In genomic region chr4:107210450-107211239, GRCh38 we compare ENCODE assay signal across 11 cellular contexts.
DNase-seq lines count a peak whose midpoint lies in the region; ATAC-seq and TF ChIP-seq lines count a peak whose summit lies in the region.
"Had no signal": no experiment of that assay in that cellular context is flagged by ENCODE, and none has a peak within 500 bp of the region (broad histone marks: within the 10 kb centered on the region; RNA-seq: fewer than 3 reads in every experiment).

No MANE protein-coding gene starts in this region.

- TF ChIP-seq RAD21 in SK-N-SH (IDR thresholded peaks at IDR 0.05; ENCODE audit: low read length) = no peak

- H3K9me3 ChIP-seq in SK-N-SH (no peaks in the 10 kb centered on the region), vagina (no peaks in the 10 kb centered on the region)
- H3K9me3 ChIP-seq: SJCRH30 had no signal

- intact Hi-C loops in vagina (cut with DNase I) = no loop called here

- H3K9me2 ChIP-seq in SK-N-SH = no peaks in the 10 kb centered on the region

- no peak overlapping the region for H3K27ac Mint-ChIP-seq in stimulated activated memory B cell treated with anti-CD40 and anti-IgM and Interleukin-4, amounts not matched to agents 10 μg/mL and 1 μg/mL and 100 μg/mL, for 72 hours

- DNase-seq in SK-N-SH (no peak), choroid plexus epithelial cell (ENCODE audit: low read depth) (peak; percentile 24), lung microvascular endothelial cell (ENCODE audit: low read depth in 2 of 2) (peak; percentile 4 to 40), vagina (ENCODE audit: extremely low spot score in 2 of 2) (no peak)
- DNase-seq in activated effector memory CD4-positive, alpha-beta T cell treated with anti-CD3 and anti-CD28 coated beads, Interleukin-2, amount 50 U/mL, for 16 hours = no peak
- DNase-seq: left colon, SJCRH30, substantia nigra had no signal

- no peaks in the 10 kb centered on the region for H3K4me1 Mint-ChIP-seq in stimulated activated memory B cell treated with anti-CD40 and anti-IgM and Interleukin-4, amounts not matched to agents 10 μg/mL and 1 μg/mL and 100 μg/mL, for 72 hours

- no peak for TF ChIP-seq POLR2A in vagina (IDR thresholded peaks at IDR 0.05)

- ATAC-seq in SK-N-SH treated with all-trans-retinoic acid at 6 μM for 48 hours = no peak
- no peak for ATAC-seq in stimulated activated memory B cell treated with anti-CD40 and anti-IgM and Interleukin-4, amounts not matched to agents 10 μg/mL and 1 μg/mL and 100 μg/mL, for 72 hours
- ATAC-seq in HG03565 (IDR thresholded peaks at IDR 0.05; ENCODE audit: unreplicated experiment) = no peak
- ATAC-seq: left colon had no signal

- no peaks in the 10 kb centered on the region for H3K9me3 Mint-ChIP-seq in stimulated activated memory B cell treated with anti-CD40 and anti-IgM and Interleukin-4, amounts not matched to agents 10 μg/mL and 1 μg/mL and 100 μg/mL, for 72 hours

- POLR2A ChIA-PET in SK-N-SH (lab: Yijun Ruan, JAX) = no interaction called here

- H3F3A ChIP-seq in SK-N-SH (replicated peaks; ENCODE audit: insufficient read depth) = peaks cover 23% of the 10 kb centered on the region

- peak overlapping the region in 1 of 2 experiments; percentile 100; a peak in 2 of 4 replicates for H3K27ac ChIP-seq in SK-N-SH (ENCODE audit: low read depth in 2 of 2, low read length in 1 of 2)
- H3K27ac ChIP-seq in vagina = no peak overlapping the region
- H3K27ac ChIP-seq: SJCRH30 had no signal

- no peaks in the 10 kb centered on the region for H3K36me3 Mint-ChIP-seq in stimulated activated memory B cell treated with anti-CD40 and anti-IgM and Interleukin-4, amounts not matched to agents 10 μg/mL and 1 μg/mL and 100 μg/mL, for 72 hours

- no peak overlapping the region for H3K4me3 Mint-ChIP-seq in stimulated activated memory B cell treated with anti-CD40 and anti-IgM and Interleukin-4, amounts not matched to agents 10 μg/mL and 1 μg/mL and 100 μg/mL, for 72 hours

- H3K36me3 ChIP-seq in SK-N-SH (replicated peaks in 1 of 2; ENCODE audit: control insufficient read depth in 1 of 2, insufficient read depth in 2 of 2, low read length in 1 of 2) = no peaks in the 10 kb centered on the region
- no peaks in the 10 kb centered on the region for H3K36me3 ChIP-seq in vagina
- H3K36me3 ChIP-seq: SJCRH30 had no signal

- H3K4me1 ChIP-seq in SK-N-SH (ENCODE audit: control insufficient read depth in 1 of 2, insufficient read depth in 2 of 2, low read depth in 1 of 2, low read length in 1 of 2) (peaks cover 27 to 39% of the 10 kb centered on the region in 2 experiments), vagina (no peaks in the 10 kb centered on the region)
- H3K4me1 ChIP-seq: SJCRH30 had no signal

- H3K4me3 ChIP-seq in SK-N-SH (ENCODE audit: low read depth in 2 of 2, low read length in 1 of 2) (no peak overlapping the region), choroid plexus epithelial cell (ENCODE audit: low read depth, low read length) (peak overlapping the region; percentile 50), vagina (peak overlapping the region; percentile 31 to 41)
- H3K4me3 ChIP-seq: SJCRH30 had no signal

- CTCF ChIA-PET in SK-N-SH (lab: Yijun Ruan, JAX) = no interaction called here

- no peak overlapping the region for H2AFZ ChIP-seq in SK-N-SH (ENCODE audit: low read depth)

- TF ChIP-seq EP300 in SK-N-SH (IDR thresholded peaks at IDR 0.05; ENCODE audit: borderline replicate concordance in 1 of 2, low read depth in 1 of 2, low read length in 1 of 2) = no peak

- H3K4me2 ChIP-seq in SK-N-SH = 0 out of 2 replicates have a peak overlapping the region, but pooled peaks have one; percentile 13

- no peaks in the 10 kb centered on the region for H3K27me3 Mint-ChIP-seq in stimulated activated memory B cell treated with anti-CD40 and anti-IgM and Interleukin-4, amounts not matched to agents 10 μg/mL and 1 μg/mL and 100 μg/mL, for 72 hours

- no peak for TF ChIP-seq CTCF in SK-N-SH (IDR thresholded peaks at IDR 0.05)
- TF ChIP-seq CTCF in choroid plexus epithelial cell (conservative IDR thresholded peaks at IDR 0.05; ENCODE audit: low read depth, low read length) = no peak
- TF ChIP-seq CTCF in vagina (IDR thresholded peaks at IDR 0.05) = no peak

- H4K20me1 ChIP-seq in SK-N-SH (ENCODE audit: insufficient read depth) = no peaks in the 10 kb centered on the region

- WGBS in SK-N-SH (ENCODE audit: low lambda C conversion rate) = 83% methylated on average over 5 of the region's 13 CpGs

- H3K79me2 ChIP-seq in SK-N-SH (ENCODE audit: insufficient read depth) = no peaks in the 10 kb centered on the region

- no peaks in the 10 kb centered on the region for H3K27me3 ChIP-seq in SK-N-SH (ENCODE audit: insufficient read depth)
- H3K27me3 ChIP-seq in vagina = no peaks in the 10 kb centered on the region
- H3K27me3 ChIP-seq: SJCRH30 had no signal

- H3K9ac ChIP-seq in SK-N-SH = no peak overlapping the region

TF ChIP-seq in SK-N-SH, 30 proteins besides CTCF, POLR2A, EP300 and RAD21:
- TF ChIP-seq FOXJ3 (CRISPR knock-in tag; IDR thresholded peaks at IDR 0.05) = no peak
- no peak for TF ChIP-seq GATA2 (CRISPR knock-in tag; IDR thresholded peaks at IDR 0.05)
- no peak for TF ChIP-seq YY1 (IDR thresholded peaks at IDR 0.05; ENCODE audit: low read depth)
- no peak for TF ChIP-seq RCOR1 (IDR thresholded peaks at IDR 0.05; ENCODE audit: low read length)

TF ChIP-seq in SK-N-SH treated with all-trans-retinoic acid at 6 μM for 48 hours, 23 proteins besides CTCF, POLR2A, EP300 and RAD21:
- TF ChIP-seq SNAI2 (CRISPR knock-in tag; IDR thresholded peaks at IDR 0.05) = no peak
- TF ChIP-seq TSHZ2 (CRISPR knock-in tag; IDR thresholded peaks at IDR 0.05) = no peak
- no peak for TF ChIP-seq TCF4 (CRISPR knock-in tag; IDR thresholded peaks at IDR 0.05; ENCODE audit: borderline replicate concordance)
- TF ChIP-seq PATZ1 (CRISPR knock-in tag; IDR thresholded peaks at IDR 0.05; ENCODE audit: borderline replicate concordance) = no peak
- no peak for TF ChIP-seq ARNTL (CRISPR knock-in tag; IDR thresholded peaks at IDR 0.05; ENCODE audit: borderline replicate concordance, low read depth)
- TF ChIP-seq CSRNP3 (CRISPR knock-in tag; IDR thresholded peaks at IDR 0.05) = no peak
- no peak for TF ChIP-seq ISL1 (CRISPR knock-in tag; IDR thresholded peaks at IDR 0.05)
- TF ChIP-seq ZNF8 (CRISPR knock-in tag; IDR thresholded peaks at IDR 0.05) = no peak
- no peak for TF ChIP-seq ZFP3 (CRISPR knock-in tag; IDR thresholded peaks at IDR 0.05)

Comparison
In these comparisons a context has a peak if more than half of its experiments do, and no peak if none do; other contexts are left out.
1. DNase-seq: peak in choroid plexus epithelial cell (single experiment) and lung microvascular endothelial cell (2 of 2); none in SK-N-SH (single experiment), vagina (0 of 2) and activated effector memory CD4-positive, alpha-beta T cell treated with anti-CD3 and anti-CD28 coated beads, Interleukin-2, amount 50 U/mL, for 16 hours (single experiment).
2. H3K4me3 ChIP-seq: peak in choroid plexus epithelial cell (single experiment) and vagina (2 of 2); none in SK-N-SH (0 of 2).